Comparison of ENCODE assay signal across 9 cellular contexts in genomic region chr3:14142567-14143270, GRCh38. TPM values are rescaled to one million over a fixed set of nuclear protein-coding genes. Genes with fewer than 3 reads are reported as not detected.
DNase-seq lines count a peak whose midpoint lies in the region; ATAC-seq and TF ChIP-seq lines count a peak whose summit lies in the region.
"Had no signal": no experiment of that assay in that cellular context is flagged by ENCODE, and none has a peak within 500 bp of the region (broad histone marks: within the 10 kb centered on the region; RNA-seq: fewer than 3 reads in every experiment).

No MANE protein-coding gene starts in this region.

- H3K27me3 ChIP-seq in HUES6 (ENCODE audit: control insufficient read depth, insufficient read depth, low read length) (no peaks in the 10 kb centered on the region), esophagus squamous epithelium (no peaks in the 10 kb centered on the region)

- no peak for TF ChIP-seq POLR2A in esophagus squamous epithelium (IDR thresholded peaks at IDR 0.05)

- H3K4me3 ChIP-seq in HUES6 (ENCODE audit: low read depth, low read length) (no peak overlapping the region), esophagus squamous epithelium (no peak overlapping the region)

- H3K27ac ChIP-seq in HUES6 (ENCODE audit: low read depth, low read length): peak overlapping the region; percentile 17; the same call in 1 of the 2 replicates
- peak overlapping the region; percentile 73 to 88 (median 82) for H3K27ac ChIP-seq in esophagus squamous epithelium

- intact Hi-C loops in esophagus squamous epithelium (cut with DNase I): no loop called here

- H3K9ac ChIP-seq in HUES6 (ENCODE audit: low read length): no peak overlapping the region

- TF ChIP-seq CTCF in esophagus squamous epithelium (IDR thresholded peaks at IDR 0.05): no peak

- H3K4me1 ChIP-seq in HUES6 (ENCODE audit: control insufficient read depth, insufficient read depth, low read length) (peaks cover 35% of the 10 kb centered on the region), esophagus squamous epithelium (peaks cover 21 to 75% (median 47%) of the 10 kb centered on the region in 3 donors)

- DNase-seq in activated T-cell treated with anti-CD3 and anti-CD28 coated beads for 1 hour (ENCODE audit: low read depth) (peak; percentile 33), esophagus squamous epithelium (lab: John Stamatoyannopoulos, UW) (no peak), NCI-H524 treated with DMSO at 0.1 percent for 48 hours (lab: John Stamatoyannopoulos, UW) (no peak), GF-D8 (lab: John Stamatoyannopoulos, UW) (no peak)
- DNase-seq in stimulated activated CD4-positive, alpha-beta T cell treated with anti-CD3 and anti-CD28 coated beads, TNF-alpha, amount 100 ng/mL, for 4 hours (ENCODE audit: low read depth in 3 of 3): peak in 2 of 3 experiments; percentile 21 to 29
- DNase-seq: MV-4-11 had no signal

- no peaks in the 10 kb centered on the region for H3K9me3 ChIP-seq in HUES6 (ENCODE audit: control insufficient read depth, insufficient read depth, low read depth, low read length)
- no peaks in the 10 kb centered on the region for H3K9me3 ChIP-seq in esophagus squamous epithelium

- WGBS in esophagus squamous epithelium, 2 donors: 29 to 34% methylated on average over 8 of the region's 8 CpGs

- ATAC-seq in HG03025 (IDR thresholded peaks at IDR 0.05; ENCODE audit: low FRiP score, unreplicated experiment): no peak
- ATAC-seq in HG03280 (IDR thresholded peaks at IDR 0.05; ENCODE audit: unreplicated experiment): no peak

- H3K36me3 ChIP-seq in HUES6 (ENCODE audit: control insufficient read depth, insufficient read depth, low read length): peaks cover 73% of the 10 kb centered on the region
- H3K36me3 ChIP-seq in esophagus squamous epithelium: peaks cover 20 to 82% (median 30%) of the 10 kb centered on the region in 3 donors

RNA-seq across cellular contexts. Expression of gene TMEM43, which starts 17.9 kb away (rescaled TPM):
- total RNA-seq in esophagus squamous epithelium: 100 to 1,000 TPM in 1 of 4 donors, 10 to 100 TPM in 3; 64.0 to 140 (median 76.3) TPM

RNA-seq across cellular contexts. Expression of gene CHCHD4, which starts 18.0 kb away (rescaled TPM):
- total RNA-seq in esophagus squamous epithelium: 10 to 100 TPM in 3 of 4 donors, 1 to 10 TPM in 1; 4.2 to 17.8 (median 16.3) TPM

RNA-seq across cellular contexts. Expression of gene XPC, which starts 35.7 kb away (rescaled TPM):
- total RNA-seq in esophagus squamous epithelium: 10 to 100 TPM; 14.4 to 47.9 (median 30.0) TPM

RNA-seq across cellular contexts. Expression of gene LSM3, which starts 35.9 kb away (rescaled TPM):
- total RNA-seq in esophagus squamous epithelium: 10 to 100 TPM in 3 of 4 donors, 1 to 10 TPM in 1; 6.3 to 21.5 (median 13.7) TPM

Comparison
In these comparisons a context has a peak if more than half of its experiments do, and no peak if none do; other contexts are left out.
1. DNase-seq: peak in activated T-cell treated with anti-CD3 and anti-CD28 coated beads for 1 hour (single experiment) and stimulated activated CD4-positive, alpha-beta T cell treated with anti-CD3 and anti-CD28 coated beads, TNF-alpha, amount 100 ng/mL, for 4 hours (2 of 3); none in esophagus squamous epithelium (single experiment), NCI-H524 treated with DMSO at 0.1 percent for 48 hours (single experiment) and GF-D8 (single experiment).